22 cellular contexts compared by ENCODE assay signal in genomic region chr7:132463922-132464321, GRCh38.
DNase-seq lines count a peak whose midpoint lies in the region; ATAC-seq and TF ChIP-seq lines count a peak whose summit lies in the region.
"Had no signal": no experiment of that assay in that cellular context is flagged by ENCODE, and none has a peak within 500 bp of the region (broad histone marks: within the 10 kb centered on the region; RNA-seq: fewer than 3 reads in every experiment).

No MANE protein-coding gene starts in this region.

- H3K4me3 Mint-ChIP-seq in activated CD8-positive, alpha-beta T cell treated with anti-CD3 and anti-CD28 coated beads, Interleukin-2, amount 10 ng/mL, durations not matched to agents 7 days and 5 days: no peak overlapping the region
- H3K4me3 Mint-ChIP-seq in activated CD8-positive, alpha-beta T cell treated with anti-CD3 and anti-CD28 coated beads for 36 hours: no peak overlapping the region
- H3K4me3 Mint-ChIP-seq in endodermal cell: no peak overlapping the region
- H3K4me3 Mint-ChIP-seq: B cell, CD14-positive monocyte had no signal

- H3K9me3 ChIP-seq in esophagus muscularis mucosa (no peaks in the 10 kb centered on the region), stomach smooth muscle (ENCODE audit: control insufficient read depth in 2 of 2, low read length in 2 of 2) (no peaks in the 10 kb centered on the region), endodermal cell (ENCODE audit: control insufficient read depth, low read length) (no peaks in the 10 kb centered on the region)
- H3K9me3 ChIP-seq: SJSA1 had no signal

- DNase-seq in activated CD8-positive, alpha-beta T cell treated with anti-CD3 and anti-CD28 coated beads, Interleukin-2, amount 10 ng/mL, durations not matched to agents 7 days and 5 days: no peak
- DNase-seq in activated CD8-positive, alpha-beta T cell treated with anti-CD3 and anti-CD28 coated beads for 36 hours: no peak
- no peak for DNase-seq in esophagus muscularis mucosa (ENCODE audit: extremely low spot score)
- no peak for DNase-seq in left ventricle myocardium superior
- DNase-seq in SKM-1 (lab: John Stamatoyannopoulos, UW; ENCODE audit: unreplicated experiment): no peak
- DNase-seq in endodermal cell: no peak
- DNase-seq: GM23248; HCEC 1CT; KBM-7; MM.1S; NCI-H1048; NCI-H1436 treated with DMSO at 0.1 percent for 48 hours; NCI-H345; NCI-H524; NCI-H774; NK-92 treated with Interleukin-12 subunit alpha and Interleukin-12 subunit beta, amount 100 ng/mL, for 24 hours had no signal

- peaks cover 52% of the 10 kb centered on the region for H3K36me3 Mint-ChIP-seq in activated CD8-positive, alpha-beta T cell treated with anti-CD3 and anti-CD28 coated beads, Interleukin-2, amount 10 ng/mL, durations not matched to agents 7 days and 5 days (ENCODE audit: low read depth)
- no peaks in the 10 kb centered on the region for H3K36me3 Mint-ChIP-seq in activated CD8-positive, alpha-beta T cell treated with anti-CD3 and anti-CD28 coated beads for 36 hours (ENCODE audit: low read depth)
- peaks cover 1% of the 10 kb centered on the region for H3K36me3 Mint-ChIP-seq in endodermal cell (ENCODE audit: low read depth)
- H3K36me3 Mint-ChIP-seq: CD14-positive monocyte had no signal

- CTCF ChIA-PET in activated CD8-positive, alpha-beta T cell treated with anti-CD3 and anti-CD28 coated beads, Interleukin-2, amount 10 ng/mL, durations not matched to agents 7 days and 5 days (lab: Charles Lee): interaction anchor here (2.9 kb wide), 1 partner anchor 10 kb away, joined by 8 read pairs; no protein-coding TSS in a partner anchor
- CTCF ChIA-PET in activated CD8-positive, alpha-beta T cell treated with anti-CD3 and anti-CD28 coated beads for 36 hours (lab: Charles Lee): interaction anchor here (0.6 to 1.4 kb wide), 3 partner anchors 14 to 117 kb away, joined by 3 to 4 read pairs (median 3); no protein-coding TSS in a partner anchor

- peak overlapping the region; percentile 17 for H3K27ac Mint-ChIP-seq in activated CD8-positive, alpha-beta T cell treated with anti-CD3 and anti-CD28 coated beads, Interleukin-2, amount 10 ng/mL, durations not matched to agents 7 days and 5 days
- H3K27ac Mint-ChIP-seq in activated CD8-positive, alpha-beta T cell treated with anti-CD3 and anti-CD28 coated beads for 36 hours: no peak overlapping the region
- no peak overlapping the region for H3K27ac Mint-ChIP-seq in endodermal cell
- H3K27ac Mint-ChIP-seq: B cell, CD14-positive monocyte had no signal

- H3K27me3 Mint-ChIP-seq in activated CD8-positive, alpha-beta T cell treated with anti-CD3 and anti-CD28 coated beads, Interleukin-2, amount 10 ng/mL, durations not matched to agents 7 days and 5 days (ENCODE audit: low read depth): no peaks in the 10 kb centered on the region
- H3K27me3 Mint-ChIP-seq in activated CD8-positive, alpha-beta T cell treated with anti-CD3 and anti-CD28 coated beads for 36 hours: no peaks in the 10 kb centered on the region
- peaks cover 3% of the 10 kb centered on the region for H3K27me3 Mint-ChIP-seq in endodermal cell (ENCODE audit: insufficient read depth)

- TF ChIP-seq POLR2A in esophagus muscularis mucosa (IDR thresholded peaks at IDR 0.05; ENCODE audit: low read depth): no peak

- no peaks in the 10 kb centered on the region for H3K36me3 ChIP-seq in esophagus muscularis mucosa
- no peaks in the 10 kb centered on the region for H3K36me3 ChIP-seq in stomach smooth muscle (ENCODE audit: control insufficient read depth in 2 of 2, insufficient read depth in 2 of 2, low read length in 2 of 2)
- H3K36me3 ChIP-seq in endodermal cell (ENCODE audit: control insufficient read depth, insufficient read depth, low read length): no peaks in the 10 kb centered on the region
- H3K36me3 ChIP-seq: SJSA1 had no signal

- intact Hi-C loops in activated CD8-positive, alpha-beta T cell treated with anti-CD3 and anti-CD28 coated beads for 36 hours (cut with micrococcal nuclease): no loop called here
- intact Hi-C loops in esophagus muscularis mucosa (cut with DNase I): no loop called here
- intact Hi-C loops in left ventricle myocardium superior (cut with micrococcal nuclease): no loop called here

- H3K27ac ChIP-seq in esophagus muscularis mucosa (replicated peaks in 1 of 4) (peak overlapping the region; percentile 43 to 63 (median 61)), stomach smooth muscle (ENCODE audit: low read length) (peak overlapping the region; percentile 60), endodermal cell (ENCODE audit: low read depth, low read length) (no peak overlapping the region)
- H3K27ac ChIP-seq: GM23248, HL-60, SJSA1 had no signal

- TF ChIP-seq CTCF in activated CD8-positive, alpha-beta T cell treated with anti-CD3 and anti-CD28 coated beads for 36 hours (IDR thresholded peaks at IDR 0.05): no peak
- TF ChIP-seq CTCF in esophagus muscularis mucosa (IDR thresholded peaks at IDR 0.05) (no peak), endodermal cell (conservative IDR thresholded peaks at IDR 0.05) (no peak)

- POLR2A ChIA-PET in activated CD8-positive, alpha-beta T cell treated with anti-CD3 and anti-CD28 coated beads, Interleukin-2, amount 10 ng/mL, durations not matched to agents 7 days and 5 days (lab: Charles Lee): interaction anchor here (0.8 to 1.5 kb wide), 2 partner anchors 33 to 182 kb away, joined by 3 read pairs; no protein-coding TSS in a partner anchor
- POLR2A ChIA-PET in activated CD8-positive, alpha-beta T cell treated with anti-CD3 and anti-CD28 coated beads for 36 hours (lab: Charles Lee): interaction anchor here (0.8 kb wide), 1 partner anchor 35 kb away, joined by 4 read pairs; no protein-coding TSS in a partner anchor

- H3K4me1 ChIP-seq in esophagus muscularis mucosa (peaks cover 11 to 34% (median 22%) of the 10 kb centered on the region in 4 donors), stomach smooth muscle (ENCODE audit: control insufficient read depth, insufficient read depth, low read length) (peaks cover 32% of the 10 kb centered on the region), endodermal cell (ENCODE audit: control insufficient read depth, insufficient read depth, low read length) (no peaks in the 10 kb centered on the region)
- H3K4me1 ChIP-seq: SJSA1 had no signal

- H3K9me3 Mint-ChIP-seq in activated CD8-positive, alpha-beta T cell treated with anti-CD3 and anti-CD28 coated beads, Interleukin-2, amount 10 ng/mL, durations not matched to agents 7 days and 5 days (ENCODE audit: insufficient read depth): no peaks in the 10 kb centered on the region
- H3K9me3 Mint-ChIP-seq in activated CD8-positive, alpha-beta T cell treated with anti-CD3 and anti-CD28 coated beads for 36 hours: no peaks in the 10 kb centered on the region
- no peaks in the 10 kb centered on the region for H3K9me3 Mint-ChIP-seq in endodermal cell

- TF ChIP-seq EP300 in esophagus muscularis mucosa (IDR thresholded peaks at IDR 0.05): no peak

- H3K27me3 ChIP-seq in esophagus muscularis mucosa: no peaks in the 10 kb centered on the region
- H3K27me3 ChIP-seq in stomach smooth muscle (ENCODE audit: control insufficient read depth in 1 of 2, insufficient read depth in 2 of 2, low read length in 2 of 2): peaks cover 0 to 2% of the 10 kb centered on the region in 2 donors
- H3K27me3 ChIP-seq in endodermal cell (ENCODE audit: control insufficient read depth, insufficient read depth, low read length, poor library complexity, severe bottlenecking): no peaks in the 10 kb centered on the region

- H3K4me3 ChIP-seq in esophagus muscularis mucosa (no peak overlapping the region), stomach smooth muscle (ENCODE audit: low read length in 2 of 2) (no peak overlapping the region), endodermal cell (ENCODE audit: low read length) (no peak overlapping the region)
- H3K4me3 ChIP-seq: GM23248, SJSA1 had no signal

- ATAC-seq in activated CD8-positive, alpha-beta T cell treated with anti-CD3 and anti-CD28 coated beads, Interleukin-2, amount 10 ng/mL, durations not matched to agents 7 days and 5 days: no peak
- no peak for ATAC-seq in activated CD8-positive, alpha-beta T cell treated with anti-CD3 and anti-CD28 coated beads for 36 hours
- ATAC-seq in left ventricle myocardium superior: peak; percentile 81
- ATAC-seq: Panc1 had no signal

- WGBS in esophagus muscularis mucosa: 36% methylated on average over 2 of the region's 2 CpGs
- 80 to 92% methylated on average over 1 to 2 of the region's 2 CpGs for WGBS in endodermal cell (ENCODE audit: insufficient coverage in 1 of 2, insufficient read length in 1 of 2), 2 experiments

- H3K9ac ChIP-seq in stomach smooth muscle (ENCODE audit: low read length in 2 of 2) (no peak overlapping the region), endodermal cell (ENCODE audit: extremely low read depth, low read length, poor library complexity, severe bottlenecking) (no peak overlapping the region)
- H3K9ac ChIP-seq: GM23248 had no signal

- peaks cover 75% of the 10 kb centered on the region for H3K4me1 Mint-ChIP-seq in activated CD8-positive, alpha-beta T cell treated with anti-CD3 and anti-CD28 coated beads, Interleukin-2, amount 10 ng/mL, durations not matched to agents 7 days and 5 days (ENCODE audit: low read depth)
- H3K4me1 Mint-ChIP-seq in activated CD8-positive, alpha-beta T cell treated with anti-CD3 and anti-CD28 coated beads for 36 hours (ENCODE audit: low read depth): peaks cover 30% of the 10 kb centered on the region
- peaks cover 15% of the 10 kb centered on the region for H3K4me1 Mint-ChIP-seq in endodermal cell
- H3K4me1 Mint-ChIP-seq: B cell had no signal
